In genomic region chr20:20089939-20090338, GRCh38 we compare ENCODE assay signal across 31 cellular contexts. TPM values are rescaled to one million over a fixed set of nuclear protein-coding genes. Genes with fewer than 3 reads are reported as not detected.
"Had no signal": no experiment of that assay in that cellular context is flagged by ENCODE, and none has a peak within 500 bp of the region (broad histone marks: within the 10 kb centered on the region; RNA-seq: fewer than 3 reads in every experiment).

No MANE protein-coding gene starts in this region.

- H3K27ac Mint-ChIP-seq: mesothelial cell of epicardium; natural killer cell; nephron progenitor cell; neural progenitor cell; stimulated activated naive B cell treated with anti-CD40 and anti-IgM and Interleukin-4, amounts not matched to agents 10 μg/mL and 1 μg/mL and 100 μg/mL, for 72 hours had no signal

- H3K4me3 ChIP-seq: left lung, lung, neural progenitor cell, right atrium auricular region, right lobe of liver, stomach, testis, tibial artery, uterus had no signal

- H3K27me3 ChIP-seq: left lung, neural progenitor cell, right atrium auricular region, right lobe of liver, stomach, testis, tibial artery, uterus had no signal

- H3K4me1 ChIP-seq: left lung, neural progenitor cell, parathyroid adenoma, right atrium auricular region, right lobe of liver, testis, uterus had no signal

- H3K27ac ChIP-seq: left lung, neural progenitor cell, neutrophil, parathyroid adenoma, right atrium auricular region, right lobe of liver, stomach, testis, uterus had no signal

- H3K9me3 Mint-ChIP-seq: immature natural killer cell; mesothelial cell of epicardium; naive B cell; natural killer cell; nephron progenitor cell; neural progenitor cell; stimulated activated naive B cell treated with anti-CD40 and anti-IgM and Interleukin-4, amounts not matched to agents 10 μg/mL and 1 μg/mL and 100 μg/mL, for 72 hours had no signal

- ATAC-seq: left colon; left lung; natural killer cell; right lobe of liver; stimulated activated naive B cell treated with anti-CD40 and anti-IgM and Interleukin-4, amounts not matched to agents 10 μg/mL and 1 μg/mL and 100 μg/mL, for 72 hours; stimulated activated naive CD8-positive, alpha-beta T cell treated with anti-CD3 and anti-CD28 coated beads, Interleukin-15, Interleukin-2, amounts not matched to agents 100 U/mL and 50 U/mL, for 24 hours had no signal

- H3K9me3 ChIP-seq: left lung, neutrophil, right atrium auricular region, right lobe of liver, stomach, testis, tibial artery, uterus had no signal

- H3K4me3 Mint-ChIP-seq: immature natural killer cell; mesothelial cell of epicardium; naive B cell; natural killer cell; nephron progenitor cell; neural progenitor cell; stimulated activated naive B cell treated with anti-CD40 and anti-IgM and Interleukin-4, amounts not matched to agents 10 μg/mL and 1 μg/mL and 100 μg/mL, for 72 hours had no signal

- H3K36me3 ChIP-seq: left lung, neural progenitor cell, neutrophil, right atrium auricular region, right lobe of liver, stomach, tibial artery, uterus had no signal

- H3K36me3 Mint-ChIP-seq: immature natural killer cell; mesothelial cell of epicardium; naive B cell; natural killer cell; neural progenitor cell; stimulated activated naive B cell treated with anti-CD40 and anti-IgM and Interleukin-4, amounts not matched to agents 10 μg/mL and 1 μg/mL and 100 μg/mL, for 72 hours had no signal

- H3K4me1 Mint-ChIP-seq: naive B cell; neural progenitor cell; stimulated activated naive B cell treated with anti-CD40 and anti-IgM and Interleukin-4, amounts not matched to agents 10 μg/mL and 1 μg/mL and 100 μg/mL, for 72 hours had no signal

- DNase-seq: hypothalamus; immature natural killer cell; kidney; left colon; left lung; mesendoderm; naive B cell; natural killer cell; nephron progenitor cell; occipital lobe; right lobe of liver; stimulated activated CD4-positive, alpha-beta T cell treated with anti-CD3 and anti-CD28 coated beads, Interleukin-12 subunit alpha, Interleukin-12 subunit beta, amount 100 ng/mL, for 4 hours; stimulated activated CD4-positive, alpha-beta T cell treated with anti-CD3 and anti-CD28 coated beads, Interleukin-15, amount 100 ng/mL, for 24 hours; stimulated activated CD4-positive, alpha-beta T cell treated with anti-CD3 and anti-CD28 coated beads, Interleukin-2, amount 100 ng/mL, for 24 hours; stimulated activated CD4-positive, alpha-beta T cell treated with anti-CD3 and anti-CD28 coated beads, Interleukin-4, amount 100 ng/mL, for 1 hour; stimulated activated naive B cell treated with anti-CD40 and anti-IgM and Interleukin-4, amounts not matched to agents 10 μg/mL and 1 μg/mL and 100 μg/mL, for 72 hours; stimulated activated naive CD8-positive, alpha-beta T cell treated with anti-CD3 and anti-CD28 coated beads, Interleukin-15, Interleukin-2, amounts not matched to agents 100 U/mL and 50 U/mL, for 24 hours; stomach; testis; tibial artery; trophoblast cell; uterus had no signal

RNA-seq across cellular contexts. Expression of gene CFAP61, which starts 37.6 kb away (rescaled TPM):
- total RNA-seq: mononuclear cell, osteocyte, pulmonary artery endothelial cell, right lobe of liver, stomach had no signal
